ENCODE assay signal across 25 cellular contexts in the genomic region with DNA sequence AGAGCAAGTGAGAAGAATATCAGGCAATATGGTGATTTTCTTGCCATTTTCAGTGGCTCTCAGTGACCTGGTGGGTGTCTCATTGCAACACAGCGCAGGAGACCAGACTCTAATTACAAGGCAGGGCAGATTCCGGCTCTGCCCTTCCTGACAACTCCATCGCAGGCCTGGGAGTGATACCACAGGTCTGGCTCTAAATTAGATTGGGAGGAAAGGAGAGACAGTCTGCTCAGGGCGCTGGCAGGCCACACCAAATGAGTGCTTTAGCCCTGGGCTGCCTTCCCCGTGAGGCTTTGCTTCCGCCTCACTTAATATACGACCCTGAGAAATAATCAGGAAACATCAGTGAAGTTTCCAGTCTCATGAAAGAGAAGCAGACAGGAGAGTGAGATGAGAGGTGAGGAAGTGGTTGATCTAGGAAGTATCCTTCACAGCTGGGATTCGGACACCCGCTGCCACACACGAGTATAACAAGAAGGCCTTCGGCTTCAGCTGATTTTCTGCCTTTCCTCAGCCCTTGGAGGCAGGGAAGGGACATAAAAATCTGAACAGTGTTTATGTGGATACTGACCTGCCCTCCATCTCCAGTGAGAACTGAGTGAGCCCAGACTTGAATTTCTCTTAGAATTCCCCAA.
DNase-seq lines count a peak whose midpoint lies in the region; TF ChIP-seq lines count a peak whose summit lies in the region.
"Had no signal": no experiment of that assay in that cellular context is flagged by ENCODE, and none has a peak within 500 bp of the region (broad histone marks: within the 10 kb centered on the region; RNA-seq: fewer than 3 reads in every experiment).

No MANE protein-coding gene starts in this region.

- 77 to 80% methylated on average over 11 of the region's 11 CpGs for WGBS in endodermal cell (ENCODE audit: insufficient coverage in 1 of 2, insufficient read length in 1 of 2), 2 experiments

- H3K4me1 Mint-ChIP-seq in endodermal cell (peaks cover 8% of the 10 kb centered on the region), nephron progenitor cell (peaks cover 15% of the 10 kb centered on the region)
- H3K4me1 Mint-ChIP-seq: naive B cell had no signal

- H3K9me3 Mint-ChIP-seq in endodermal cell (peaks cover 13% of the 10 kb centered on the region), nephron progenitor cell (peaks cover 20% of the 10 kb centered on the region)
- H3K9me3 Mint-ChIP-seq: activated naive CD8-positive, alpha-beta T cell treated with anti-CD3 and anti-CD28 coated beads for 36 hours; stimulated activated effector memory CD8-positive, alpha-beta T cell treated with anti-CD3 and anti-CD28 coated beads, Interleukin-12 subunit alpha, Interleukin-12 subunit beta, amount 100 ng/mL, for 72 hours; T-helper 2 cell treated with Interferon-gamma antibody and Interleukin-4, amounts not matched to agents 5 μg/mL and 100 μg/mL, for 36 hours had no signal

- TF ChIP-seq CTCF in endodermal cell (conservative IDR thresholded peaks at IDR 0.05), result no peak
- TF ChIP-seq CTCF in nephron progenitor cell (IDR thresholded peaks at IDR 0.05), result no peak
- no peak for TF ChIP-seq CTCF in uterus (IDR thresholded peaks at IDR 0.05)

- H3K27ac ChIP-seq in BLaER1 treated with 17β-estradiol and CSF1 and Interleukin-3, amounts not matched to agents 10 nM and 100 nM, result peak overlapping the region in 1 of 11 experiments; percentile 27; a peak in 2 of 22 replicates
- H3K27ac ChIP-seq in endodermal cell (ENCODE audit: low read depth, low read length) (no peak overlapping the region), uterus (no peak overlapping the region)
- H3K27ac ChIP-seq: colonic mucosa, epithelial cell of prostate, SK-N-MC, transverse colon had no signal

- no peaks in the 10 kb centered on the region for H3K27me3 ChIP-seq in BLaER1 treated with 17β-estradiol and CSF1 and Interleukin-3, amounts not matched to agents 10 nM and 100 nM
- no peaks in the 10 kb centered on the region for H3K27me3 ChIP-seq in endodermal cell (ENCODE audit: control insufficient read depth, insufficient read depth, low read length, poor library complexity, severe bottlenecking)
- H3K27me3 ChIP-seq in uterus, result no peaks in the 10 kb centered on the region
- H3K27me3 ChIP-seq: colonic mucosa, transverse colon had no signal

- peaks cover 35% of the 10 kb centered on the region for H3K27me3 Mint-ChIP-seq in endodermal cell (ENCODE audit: insufficient read depth)
- H3K27me3 Mint-ChIP-seq in nephron progenitor cell (ENCODE audit: low read depth, poor library complexity), result peaks cover 8% of the 10 kb centered on the region

- H3K4me3 Mint-ChIP-seq in endodermal cell (no peak overlapping the region), nephron progenitor cell (no peak overlapping the region)
- H3K4me3 Mint-ChIP-seq: activated CD4-positive, alpha-beta T cell treated with anti-CD3 and anti-CD28 coated beads for 36 hours; activated naive CD8-positive, alpha-beta T cell treated with anti-CD3 and anti-CD28 coated beads for 36 hours; mesothelial cell of epicardium; naive B cell; stimulated activated effector memory CD8-positive, alpha-beta T cell treated with anti-CD3 and anti-CD28 coated beads, Interleukin-12 subunit alpha, Interleukin-12 subunit beta, amount 100 ng/mL, for 72 hours; T-helper 2 cell treated with Interferon-gamma antibody and Interleukin-4, amounts not matched to agents 5 μg/mL and 100 μg/mL, for 36 hours had no signal

- TF ChIP-seq POLR2A in uterus (IDR thresholded peaks at IDR 0.05), result no peak

- H3K36me3 Mint-ChIP-seq in endodermal cell (ENCODE audit: low read depth), result no peaks in the 10 kb centered on the region
- H3K36me3 Mint-ChIP-seq in nephron progenitor cell (ENCODE audit: low read depth), result no peaks in the 10 kb centered on the region
- H3K36me3 Mint-ChIP-seq: activated naive CD8-positive, alpha-beta T cell treated with anti-CD3 and anti-CD28 coated beads for 36 hours; mesothelial cell of epicardium; stimulated activated effector memory CD8-positive, alpha-beta T cell treated with anti-CD3 and anti-CD28 coated beads, Interleukin-12 subunit alpha, Interleukin-12 subunit beta, amount 100 ng/mL, for 72 hours had no signal

- no peak overlapping the region for H3K4me3 ChIP-seq in BLaER1 treated with 17β-estradiol and CSF1 and Interleukin-3, amounts not matched to agents 10 nM and 100 nM
- H3K4me3 ChIP-seq in endodermal cell (ENCODE audit: low read length), result no peak overlapping the region
- no peak overlapping the region for H3K4me3 ChIP-seq in uterus
- H3K4me3 ChIP-seq: colonic mucosa, SK-N-MC, transverse colon had no signal

- peaks cover 21 to 29% (median 25%) of the 10 kb centered on the region in 11 experiments for H3K9me3 ChIP-seq in BLaER1 treated with 17β-estradiol and CSF1 and Interleukin-3, amounts not matched to agents 10 nM and 100 nM (replicated peaks in 1 of 11)
- H3K9me3 ChIP-seq in endodermal cell (ENCODE audit: control insufficient read depth, low read length), result peaks cover 14% of the 10 kb centered on the region
- no peaks in the 10 kb centered on the region for H3K9me3 ChIP-seq in uterus
- H3K9me3 ChIP-seq: colonic mucosa, transverse colon had no signal

- in situ Hi-C loops in KBM-7 (cut with MboI; ENCODE audit: low pct_unique_long_range_greater_than_20kb, low sequenced_read_pairs), result no loop called here

- DNase-seq in KG1 (lab: John Stamatoyannopoulos, UW), result peak; percentile 54
- DNase-seq in endodermal cell, result peak; percentile 58
- DNase-seq in nephron progenitor cell, result peak; percentile 20
- DNase-seq in uterus, result no peak
- no peak for DNase-seq in KBM-7
- DNase-seq in NCI-H1694 (lab: John Stamatoyannopoulos, UW), result no peak
- DNase-seq in GDM1 (lab: John Stamatoyannopoulos, UW), result no peak
- DNase-seq: activated gamma-delta T cell; activated naive CD8-positive, alpha-beta T cell treated with anti-CD3 and anti-CD28 coated beads for 36 hours; activated T-cell treated with anti-CD3 and anti-CD28 coated beads, Interleukin-2, amount 50 U/mL, for 1 hour; colonic mucosa; effector CD4-positive, alpha-beta T cell; IMR-90; naive B cell; NCI-H187 treated with DMSO at 0.1 percent for 48 hours; NCI-H510A; NK-92 treated with Interleukin-12 subunit alpha and Interleukin-12 subunit beta, amount 100 ng/mL, for 24 hours; transverse colon had no signal

- H4K20me1 ChIP-seq in BLaER1 treated with 17β-estradiol and CSF1 and Interleukin-3, amounts not matched to agents 10 nM and 100 nM, result no peaks in the 10 kb centered on the region

- peaks cover 0 to 7% (median 0%) of the 10 kb centered on the region in 11 experiments; a peak in 1 of 22 replicates for H3K36me3 ChIP-seq in BLaER1 treated with 17β-estradiol and CSF1 and Interleukin-3, amounts not matched to agents 10 nM and 100 nM
- H3K36me3 ChIP-seq in endodermal cell (ENCODE audit: control insufficient read depth, insufficient read depth, low read length) (no peaks in the 10 kb centered on the region), uterus (no peaks in the 10 kb centered on the region)
- H3K36me3 ChIP-seq: colonic mucosa, transverse colon had no signal

- intact Hi-C loops in uterus (cut with DNase I; ENCODE audit: low total_unique reads), result no loop called here

- peaks cover 0 to 26% (median 7%) of the 10 kb centered on the region in 10 experiments; a peak in 11 of 20 replicates for H3K4me1 ChIP-seq in BLaER1 treated with 17β-estradiol and CSF1 and Interleukin-3, amounts not matched to agents 10 nM and 100 nM
- H3K4me1 ChIP-seq in endodermal cell (ENCODE audit: control insufficient read depth, insufficient read depth, low read length), result no peaks in the 10 kb centered on the region
- no peaks in the 10 kb centered on the region for H3K4me1 ChIP-seq in uterus
- H3K4me1 ChIP-seq: colonic mucosa, transverse colon had no signal

- H3K27ac Mint-ChIP-seq in endodermal cell (no peak overlapping the region), nephron progenitor cell (peak overlapping the region; percentile 53)
- H3K27ac Mint-ChIP-seq: activated CD4-positive, alpha-beta T cell treated with anti-CD3 and anti-CD28 coated beads for 36 hours; activated naive CD8-positive, alpha-beta T cell treated with anti-CD3 and anti-CD28 coated beads for 36 hours; mesothelial cell of epicardium; naive B cell; stimulated activated effector memory CD8-positive, alpha-beta T cell treated with anti-CD3 and anti-CD28 coated beads, Interleukin-12 subunit alpha, Interleukin-12 subunit beta, amount 100 ng/mL, for 72 hours; T-helper 2 cell treated with Interferon-gamma antibody and Interleukin-4, amounts not matched to agents 5 μg/mL and 100 μg/mL, for 36 hours had no signal

- H3K4me2 ChIP-seq in BLaER1 treated with 17β-estradiol and CSF1 and Interleukin-3, amounts not matched to agents 10 nM and 100 nM, result peak overlapping the region in 8 of 11 experiments; percentile 1 to 68 (median 19); a peak in 12 of 22 replicates

- H3K9ac ChIP-seq in BLaER1 treated with 17β-estradiol and CSF1 and Interleukin-3, amounts not matched to agents 10 nM and 100 nM, result no peak overlapping the region
- no peak overlapping the region for H3K9ac ChIP-seq in endodermal cell (ENCODE audit: extremely low read depth, low read length, poor library complexity, severe bottlenecking)

Comparison
In these comparisons a context has a peak if more than half of its experiments do, and no peak if none do; other contexts are left out.
1. DNase-seq: peak in KG1 (single experiment), endodermal cell (single experiment) and nephron progenitor cell (single experiment); none in uterus (0 of 2), KBM-7 (single experiment), NCI-H1694 (single experiment) and GDM1 (single experiment).